Comparison of ENCODE assay signal across 11 cellular contexts in the genomic region with DNA sequence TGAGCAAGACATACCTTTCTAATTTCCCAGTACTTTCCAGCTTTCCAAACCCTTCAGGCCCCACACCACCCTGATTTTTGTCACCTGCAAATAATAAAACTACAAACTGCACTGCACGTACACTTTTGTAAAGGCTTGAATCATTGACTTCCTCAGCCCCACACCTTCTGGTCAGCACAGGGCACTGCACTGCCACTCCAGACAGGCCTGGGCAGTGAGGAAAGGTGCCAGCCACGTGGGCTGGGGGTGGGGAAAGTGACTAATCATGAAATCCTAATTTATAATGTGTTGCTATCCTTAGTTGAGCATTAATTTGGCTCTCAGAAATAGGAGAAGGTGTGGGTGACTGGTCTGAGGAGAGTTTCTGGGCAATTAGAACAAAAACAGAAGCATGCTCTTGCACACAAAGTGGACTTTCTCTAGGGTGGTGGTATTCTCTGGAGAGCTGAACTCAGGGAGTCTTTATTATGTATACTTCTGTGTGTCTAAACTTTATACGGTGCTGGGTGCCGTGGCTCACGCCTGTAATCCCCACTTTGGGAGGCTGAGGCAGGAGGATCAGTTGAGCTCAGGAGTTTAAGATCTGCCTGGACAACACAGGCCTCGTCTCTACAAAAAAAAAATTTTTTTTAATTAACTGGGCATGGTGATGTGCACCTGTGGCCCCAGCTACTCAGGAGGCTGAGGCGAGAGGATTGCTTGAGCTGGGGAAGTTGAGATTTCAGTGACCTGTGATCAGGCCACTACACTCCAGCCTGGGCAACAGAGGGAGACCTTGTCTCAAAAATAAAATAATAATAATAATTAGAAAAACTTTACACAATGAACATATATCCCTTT. TPM values are rescaled to one million over a fixed set of nuclear protein-coding genes. Genes with fewer than 3 reads are reported as not detected.
A peak's percentile ranks its signal among the peaks of the same experiment; 100 is the strongest.
DNase-seq lines count a peak whose midpoint lies in the region; ATAC-seq and TF ChIP-seq lines count a peak whose summit lies in the region.
"Had no signal": no experiment of that assay in that cellular context is flagged by ENCODE, and none has a peak within 500 bp of the region (broad histone marks: within the 10 kb centered on the region; RNA-seq: fewer than 3 reads in every experiment).

No MANE protein-coding gene starts in this region.

- no peak overlapping the region for H3K9ac ChIP-seq in mesendoderm (ENCODE audit: low read length)

- H3K36me3 ChIP-seq in ascending aorta = no peaks in the 10 kb centered on the region
- no peaks in the 10 kb centered on the region for H3K36me3 ChIP-seq in right atrium auricular region
- H3K36me3 ChIP-seq in thoracic aorta = no peaks in the 10 kb centered on the region
- H3K36me3 ChIP-seq in mesendoderm (ENCODE audit: control insufficient read depth, insufficient read depth, low read length) = no peaks in the 10 kb centered on the region

- no peaks in the 10 kb centered on the region for H3K79me1 ChIP-seq in mesendoderm (ENCODE audit: low read length)

- H4K8ac ChIP-seq in mesendoderm (ENCODE audit: low read depth, low read length) = no peak overlapping the region

- H3K18ac ChIP-seq in mesendoderm (ENCODE audit: low read length) = no peak overlapping the region

- H2BK5ac ChIP-seq in mesendoderm (ENCODE audit: low read length) = no peak overlapping the region

- H3K36me3 Mint-ChIP-seq in HFFc6 (ENCODE audit: low read depth) = no peaks in the 10 kb centered on the region
- no peaks in the 10 kb centered on the region for H3K36me3 Mint-ChIP-seq in natural killer cell treated with Interleukin-12 subunit alpha and Interleukin-12 subunit beta and Interleukin-15 and Interleukin-18, amount 100 ng/mL, for 72 hours

- TF ChIP-seq CTCF in HFFc6 (IDR thresholded peaks at IDR 0.05) (peak; percentile 63), ascending aorta (IDR thresholded peaks at IDR 0.05) (peak; percentile 35 to 61 (median 46)), right atrium auricular region (IDR thresholded peaks at IDR 0.05) (no peak), thoracic aorta (IDR thresholded peaks at IDR 0.05) (peak; percentile 67)

- no peak overlapping the region for H2BK120ac ChIP-seq in mesendoderm (ENCODE audit: low read depth, low read length)

- H3K4ac ChIP-seq in mesendoderm (ENCODE audit: low read depth, low read length) = no peak overlapping the region

- H3K27ac ChIP-seq in ascending aorta (peak overlapping the region; percentile 93 to 97), right atrium auricular region (peak overlapping the region; percentile 90 to 97), thoracic aorta (peak overlapping the region; percentile 93 to 98), mesendoderm (ENCODE audit: low read depth, low read length) (no peak overlapping the region)

- H2BK15ac ChIP-seq in mesendoderm (replicated peaks; ENCODE audit: low read depth) = no peak overlapping the region

- H3K9me3 Mint-ChIP-seq in HFFc6 = no peaks in the 10 kb centered on the region
- H3K9me3 Mint-ChIP-seq in natural killer cell treated with Interleukin-12 subunit alpha and Interleukin-12 subunit beta and Interleukin-15 and Interleukin-18, amount 100 ng/mL, for 72 hours = no peaks in the 10 kb centered on the region
- H3K9me3 Mint-ChIP-seq: neural crest cell had no signal

- no peak overlapping the region for H3K4me2 ChIP-seq in mesendoderm (ENCODE audit: low read length)

- no peak for ATAC-seq in thoracic aorta (ENCODE audit: insufficient number of reproducible peaks, low FRiP score, low read depth)
- no peak for ATAC-seq in natural killer cell treated with Interleukin-12 subunit alpha and Interleukin-12 subunit beta and Interleukin-15 and Interleukin-18, amount 100 ng/mL, for 72 hours

- H3K27ac Mint-ChIP-seq in HFFc6 = peak overlapping the region; percentile 90
- H3K27ac Mint-ChIP-seq in natural killer cell treated with Interleukin-12 subunit alpha and Interleukin-12 subunit beta and Interleukin-15 and Interleukin-18, amount 100 ng/mL, for 72 hours = no peak overlapping the region

- H3K9me3 ChIP-seq in ascending aorta (no peaks in the 10 kb centered on the region), right atrium auricular region (no peaks in the 10 kb centered on the region), thoracic aorta (no peaks in the 10 kb centered on the region)

- H3K4me1 ChIP-seq in ascending aorta = peaks cover 6 to 29% of the 10 kb centered on the region in 2 donors
- peaks cover 0 to 38% of the 10 kb centered on the region in 2 donors for H3K4me1 ChIP-seq in right atrium auricular region
- peaks cover 35 to 52% of the 10 kb centered on the region in 2 donors for H3K4me1 ChIP-seq in thoracic aorta (ENCODE audit: control insufficient read depth in 1 of 2, low read depth in 2 of 2)
- peaks cover 8% of the 10 kb centered on the region for H3K4me1 ChIP-seq in mesendoderm (ENCODE audit: control insufficient read depth, low read depth, low read length)

- no peak overlapping the region for H3K56ac ChIP-seq in mesendoderm (ENCODE audit: low read length)

- H3K27me3 Mint-ChIP-seq in HFFc6 (ENCODE audit: insufficient read depth) = peaks cover 4% of the 10 kb centered on the region
- H3K27me3 Mint-ChIP-seq in natural killer cell treated with Interleukin-12 subunit alpha and Interleukin-12 subunit beta and Interleukin-15 and Interleukin-18, amount 100 ng/mL, for 72 hours = no peaks in the 10 kb centered on the region

- peaks cover 34% of the 10 kb centered on the region for H3K4me1 Mint-ChIP-seq in HFFc6 (ENCODE audit: low read depth)
- H3K4me1 Mint-ChIP-seq in natural killer cell treated with Interleukin-12 subunit alpha and Interleukin-12 subunit beta and Interleukin-15 and Interleukin-18, amount 100 ng/mL, for 72 hours (ENCODE audit: low read depth in 2 of 2) = peaks cover 0 to 11% of the 10 kb centered on the region in 2 donors

- H2AK5ac ChIP-seq in mesendoderm (ENCODE audit: low read length) = no peak overlapping the region

- no peak overlapping the region for H3K23ac ChIP-seq in mesendoderm (ENCODE audit: low read length)

- intact Hi-C loops in ascending aorta (cut with DNase I) = loop anchor here (5.0 to 10.0 kb wide), 3 partner anchors 33 to 57 kb away; a partner anchor contains a TSS

- H3K79me2 ChIP-seq in mesendoderm (ENCODE audit: control insufficient read depth, insufficient read depth, low read length) = no peaks in the 10 kb centered on the region

- no CpG with 5 or more reads among the region's 7 CpGs for WGBS in mesendoderm (ENCODE audit: extremely low coverage, insufficient coverage, low lambda C conversion rate)

- no peak overlapping the region for H3K4me3 Mint-ChIP-seq in HFFc6
- no peak overlapping the region for H3K4me3 Mint-ChIP-seq in natural killer cell treated with Interleukin-12 subunit alpha and Interleukin-12 subunit beta and Interleukin-15 and Interleukin-18, amount 100 ng/mL, for 72 hours

- DNase-seq in HFFc6 (peak; percentile 43), ascending aorta (ENCODE audit: low spot score in 2 of 2) (peak; percentile 33 to 79), right atrium auricular region (ENCODE audit: low spot score) (no peak), thoracic aorta (ENCODE audit: low spot score) (no peak), mesendoderm (no peak), NCI-H526 treated with DMSO at 0.1 percent for 48 hours (lab: John Stamatoyannopoulos, UW) (no peak)
- no peak for DNase-seq in activated CD4-positive, alpha-beta T cell treated with anti-CD3 and anti-CD28 coated beads, Interleukin-2, amount 50 U/mL, for 1 hour
- no peak for DNase-seq in natural killer cell treated with Interleukin-12 subunit alpha and Interleukin-12 subunit beta and Interleukin-15 and Interleukin-18, amount 100 ng/mL, for 72 hours (ENCODE audit: low spot score)
- DNase-seq: NCI-H526; stimulated activated CD8-positive, alpha-beta memory T cell treated with anti-CD3 and anti-CD28 coated beads, Interleukin-4, amount 100 ng/mL, for 48 hours had no signal

- H3K27me3 ChIP-seq in ascending aorta (no peaks in the 10 kb centered on the region), right atrium auricular region (no peaks in the 10 kb centered on the region), thoracic aorta (replicated peaks; ENCODE audit: insufficient read depth) (no peaks in the 10 kb centered on the region), mesendoderm (ENCODE audit: insufficient read depth, low read length, poor library complexity) (no peaks in the 10 kb centered on the region)

- no peak overlapping the region for H4K5ac ChIP-seq in mesendoderm (ENCODE audit: low read length)

- H3K4me3 ChIP-seq in ascending aorta = no peak overlapping the region
- H3K4me3 ChIP-seq in right atrium auricular region = no peak overlapping the region
- H3K4me3 ChIP-seq in thoracic aorta = no peak overlapping the region
- H3K4me3 ChIP-seq in mesendoderm (ENCODE audit: low read length) = no peak overlapping the region

RNA-seq across cellular contexts. Expression of a gene that starts 58.2 kb away (rescaled TPM):
- 100 to 1,000 TPM in 3 of 6 experiments, 10 to 100 TPM in 3; 93.8 to 117 (median 98.7) TPM for total RNA-seq in HFFc6 (2021; fragmentation: NEBNext Ultra II Directional; extraction: Animal tissue kit (Norgen Biotek cat#: 25700))
- total RNA-seq in ascending aorta (144 TPM), right atrium auricular region (10 to 100 TPM; 37.6 to 59.6 TPM), thoracic aorta (100 to 1,000 TPM in 1 of 2 donors, 10 to 100 TPM in 1; 96.9 to 139 TPM)
- polyA plus RNA-seq in mesendoderm (2013, experiment 1 of 2) = 26.8 TPM
- polyA plus RNA-seq in mesendoderm (2013, experiment 2 of 2) = 26.5 TPM
- 10 to 100 TPM in 1 of 2 donors, 1 to 10 TPM in 1; 5.9 to 15.4 TPM for total RNA-seq in natural killer cell treated with Interleukin-12 subunit alpha and Interleukin-12 subunit beta and Interleukin-15 and Interleukin-18, amount 100 ng/mL, for 72 hours

Comparison
In these comparisons a context has a peak if more than half of its experiments do, and no peak if none do; other contexts are left out.
1. DNase-seq: peak in HFFc6 (single experiment) and ascending aorta (2 of 2); none in right atrium auricular region (single experiment), thoracic aorta (single experiment), activated CD4-positive, alpha-beta T cell treated with anti-CD3 and anti-CD28 coated beads, Interleukin-2, amount 50 U/mL, for 1 hour (single experiment), mesendoderm (single experiment), NCI-H526 treated with DMSO at 0.1 percent for 48 hours (single experiment) and natural killer cell treated with Interleukin-12 subunit alpha and Interleukin-12 subunit beta and Interleukin-15 and Interleukin-18, amount 100 ng/mL, for 72 hours (single experiment).
2. CTCF ChIP-seq: peak in HFFc6 (single experiment), ascending aorta (3 of 3) and thoracic aorta (single experiment); none in right atrium auricular region (0 of 2).